Comparison of ENCODE assay signal across 8 cellular contexts in the genomic region with DNA sequence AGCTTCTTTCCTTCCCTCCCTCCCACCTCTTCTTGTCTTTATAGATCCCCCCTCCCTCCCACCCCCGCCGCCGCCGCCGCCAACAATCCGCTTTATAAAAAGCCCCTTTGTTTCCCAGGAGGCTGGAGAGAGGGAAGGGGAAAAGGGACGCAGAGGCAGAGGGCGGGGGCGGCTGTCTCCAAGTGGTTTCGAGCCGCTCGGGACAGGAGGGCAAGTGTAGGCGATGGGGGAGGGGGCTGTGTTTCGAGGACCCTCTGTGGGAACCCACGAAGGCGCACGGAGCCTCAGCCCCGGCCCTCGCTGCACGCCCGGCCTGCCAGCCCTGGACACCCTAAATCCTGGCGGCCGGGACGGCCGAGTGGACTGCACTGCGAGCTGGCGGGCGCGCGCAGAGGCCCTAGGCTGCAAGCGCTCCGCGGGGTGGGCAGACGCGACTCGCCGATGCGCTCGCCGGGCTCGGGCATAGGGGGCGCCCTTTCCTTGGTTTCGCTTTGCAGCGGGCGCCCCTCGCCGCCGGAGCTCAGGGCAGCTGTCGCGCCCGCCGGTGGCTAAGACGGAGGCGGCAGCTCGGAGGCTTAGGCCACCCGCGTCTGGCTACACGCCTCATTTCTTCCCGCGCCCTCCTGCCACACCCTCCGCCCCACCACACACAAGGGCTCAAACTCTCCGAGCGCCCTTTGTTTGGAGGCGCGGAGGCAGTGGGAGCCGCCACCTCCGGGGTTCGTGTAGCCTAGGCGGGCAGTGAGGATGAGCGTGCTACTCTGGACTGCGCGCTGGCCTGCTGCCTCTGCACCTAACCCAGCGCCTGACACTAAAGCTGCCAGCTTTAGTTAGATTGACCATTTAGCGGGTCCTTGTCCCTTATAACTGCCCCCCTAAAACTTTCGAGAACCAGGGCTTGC. TPM values are rescaled to one million over a fixed set of nuclear protein-coding genes. Genes with fewer than 3 reads are reported as not detected.
DNase-seq lines count a peak whose midpoint lies in the region; ATAC-seq and TF ChIP-seq lines count a peak whose summit lies in the region.

No MANE protein-coding gene starts in this region.

- H3K9me3 Mint-ChIP-seq in stimulated activated naive CD8-positive, alpha-beta T cell treated with anti-CD3 and anti-CD28 coated beads, Interleukin-15, Interleukin-2, amounts not matched to agents 100 ng/mL and 50 ng/mL, for 24 hours: no peaks in the 10 kb centered on the region

- H3K27me3 Mint-ChIP-seq in stimulated activated naive CD8-positive, alpha-beta T cell treated with anti-CD3 and anti-CD28 coated beads, Interleukin-15, Interleukin-2, amounts not matched to agents 100 ng/mL and 50 ng/mL, for 24 hours: peaks cover 12% of the 10 kb centered on the region

- peak; percentile 46 for TF ChIP-seq CTCF in GM12874 (IDR thresholded peaks at IDR 0.05; ENCODE audit: insufficient read depth, low read depth, low read length)

- H3K4me3 ChIP-seq in esophagus (ENCODE audit: low read depth in 1 of 2, low read length in 2 of 2) (peak overlapping the region; percentile 51 to 53), mononuclear cell (ENCODE audit: low read length) (peak overlapping the region; percentile 38)

- ATAC-seq in GM19397 (IDR thresholded peaks at IDR 0.05; ENCODE audit: unreplicated experiment) (no peak), GM19035 (IDR thresholded peaks at IDR 0.05; ENCODE audit: unreplicated experiment) (no peak)

- H3K27ac ChIP-seq in esophagus (ENCODE audit: low read depth in 2 of 2, low read length in 1 of 2): peak overlapping the region; percentile 66 to 74

- WGBS in esophagus, 2 donors: 0 to 50% methylated on average over 32 to 75 of the region's 75 CpGs

- peak overlapping the region; percentile 21 for H3K27ac Mint-ChIP-seq in stimulated activated naive CD8-positive, alpha-beta T cell treated with anti-CD3 and anti-CD28 coated beads, Interleukin-15, Interleukin-2, amounts not matched to agents 100 ng/mL and 50 ng/mL, for 24 hours

- H3K4me1 Mint-ChIP-seq in stimulated activated naive CD8-positive, alpha-beta T cell treated with anti-CD3 and anti-CD28 coated beads, Interleukin-15, Interleukin-2, amounts not matched to agents 100 ng/mL and 50 ng/mL, for 24 hours (ENCODE audit: low read depth): peaks cover 27% of the 10 kb centered on the region

- peak overlapping the region; percentile 77 for H3K4me3 Mint-ChIP-seq in stimulated activated naive CD8-positive, alpha-beta T cell treated with anti-CD3 and anti-CD28 coated beads, Interleukin-15, Interleukin-2, amounts not matched to agents 100 ng/mL and 50 ng/mL, for 24 hours

- H3K9me3 ChIP-seq in esophagus (ENCODE audit: control insufficient read depth in 2 of 2, insufficient read depth in 1 of 2, low read depth in 1 of 2, low read length in 1 of 2) (peaks cover 0 to 8% of the 10 kb centered on the region in 2 donors), mononuclear cell (ENCODE audit: low read depth, low read length) (no peaks in the 10 kb centered on the region)

- H3K36me3 ChIP-seq in esophagus (ENCODE audit: control insufficient read depth in 2 of 2, insufficient read depth in 2 of 2, low read length in 1 of 2): no peaks in the 10 kb centered on the region

- H3K27me3 ChIP-seq in esophagus (ENCODE audit: control insufficient read depth in 1 of 2, insufficient read depth in 2 of 2, low read length in 2 of 2): peaks cover 0 to 1% of the 10 kb centered on the region in 2 donors
- H3K27me3 ChIP-seq in mononuclear cell (ENCODE audit: insufficient read depth, low read length): peaks cover 8% of the 10 kb centered on the region

- H3K4me1 ChIP-seq in esophagus (ENCODE audit: control insufficient read depth in 2 of 2, insufficient read depth in 2 of 2, low read length in 1 of 2) (peaks cover 0 to 3% of the 10 kb centered on the region in 2 donors), mononuclear cell (ENCODE audit: insufficient read depth, low read length) (peaks cover 35% of the 10 kb centered on the region)

- no peaks in the 10 kb centered on the region for H3K36me3 Mint-ChIP-seq in stimulated activated naive CD8-positive, alpha-beta T cell treated with anti-CD3 and anti-CD28 coated beads, Interleukin-15, Interleukin-2, amounts not matched to agents 100 ng/mL and 50 ng/mL, for 24 hours (ENCODE audit: low read depth)

- peak; percentile 61 for DNase-seq in NCI-H69 (lab: John Stamatoyannopoulos, UW)
- peak; percentile 83 for DNase-seq in activated CD8-positive, alpha-beta memory T cell treated with anti-CD3 and anti-CD28 coated beads, Interleukin-2, amount 50 U/mL, for 48 hours

RNA-seq across cellular contexts. Expression of a gene that starts 2.2 kb away (rescaled TPM):
- 1 to 10 TPM in 1 of 2 donors, under 1 TPM in 1; 0.59 to 1.1 TPM for polyA plus RNA-seq in esophagus
- 0.10 TPM for total RNA-seq in mononuclear cell
